In the genomic region with DNA sequence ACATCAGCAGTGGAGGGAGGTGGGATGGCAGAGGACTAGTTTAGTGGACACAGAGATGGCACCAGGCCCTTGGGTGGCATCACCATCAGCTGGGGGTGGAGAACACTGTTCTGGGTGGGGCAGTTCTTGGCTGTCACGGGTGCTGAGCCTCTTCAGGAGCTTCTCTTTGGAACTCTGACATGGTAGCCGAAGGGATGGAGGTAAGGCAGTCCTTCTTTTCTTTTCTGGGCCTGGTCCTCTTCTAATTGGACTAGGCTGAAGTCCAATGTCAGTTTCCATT, we compare ENCODE assay signal across 9 cellular contexts. TPM values are rescaled to one million over a fixed set of nuclear protein-coding genes. Genes with fewer than 3 reads are reported as not detected.
DNase-seq lines count a peak whose midpoint lies in the region; ATAC-seq and TF ChIP-seq lines count a peak whose summit lies in the region.
"Had no signal": no experiment of that assay in that cellular context is flagged by ENCODE, and none has a peak within 500 bp of the region (broad histone marks: within the 10 kb centered on the region; RNA-seq: fewer than 3 reads in every experiment).

No MANE protein-coding gene starts in this region.

- intact Hi-C loops in CD4-positive, alpha-beta T cell (cut with DNase I, micrococcal nuclease), result loop anchor here (5.0 to 10.0 kb wide), 3 partner anchors 73 to 256 kb away; a partner anchor contains a TSS

- H3K79me2 ChIP-seq in trophoblast cell (ENCODE audit: control insufficient read depth, insufficient read depth, low read length, poor library complexity), result no peaks in the 10 kb centered on the region

- CTCF ChIA-PET in CD4-positive, alpha-beta T cell (lab: Charles Lee), result interaction anchor here (1.1 kb wide), 1 partner anchor 99 kb away, joined by 3 read pairs; no protein-coding TSS in a partner anchor
- CTCF ChIA-PET in activated CD8-positive, alpha-beta T cell treated with anti-CD3 and anti-CD28 coated beads, Interleukin-2, amount 10 ng/mL, durations not matched to agents 7 days and 5 days (lab: Charles Lee), result interaction anchor here (1.0 to 4.5 kb wide), 11 partner anchors 8 to 123 kb away, joined by 3 to 34 read pairs (median 6); no protein-coding TSS in a partner anchor

- H2AFZ ChIP-seq in trophoblast cell (ENCODE audit: insufficient read depth, low read length, poor library complexity), result no peak overlapping the region

- no peaks in the 10 kb centered on the region for H3K9me3 Mint-ChIP-seq in CD4-positive, alpha-beta T cell
- H3K9me3 Mint-ChIP-seq in activated CD8-positive, alpha-beta T cell treated with anti-CD3 and anti-CD28 coated beads, Interleukin-2, amount 10 ng/mL, durations not matched to agents 7 days and 5 days (ENCODE audit: insufficient read depth), result no peaks in the 10 kb centered on the region

- no peak for TF ChIP-seq CTCF in CD4-positive, alpha-beta T cell (IDR thresholded peaks at IDR 0.05)
- no peak for TF ChIP-seq CTCF in right atrium auricular region (IDR thresholded peaks at IDR 0.05)

- H3K36me3 Mint-ChIP-seq in CD4-positive, alpha-beta T cell (ENCODE audit: low read depth), result peaks cover 4% of the 10 kb centered on the region
- peaks cover 7% of the 10 kb centered on the region for H3K36me3 Mint-ChIP-seq in activated CD8-positive, alpha-beta T cell treated with anti-CD3 and anti-CD28 coated beads, Interleukin-2, amount 10 ng/mL, durations not matched to agents 7 days and 5 days (ENCODE audit: low read depth)

- no peak for ATAC-seq in CD4-positive, alpha-beta T cell (ENCODE audit: poor library complexity)
- ATAC-seq in activated CD8-positive, alpha-beta T cell treated with anti-CD3 and anti-CD28 coated beads, Interleukin-2, amount 10 ng/mL, durations not matched to agents 7 days and 5 days, result no peak
- no peak for ATAC-seq in GM21423 (IDR thresholded peaks at IDR 0.05; ENCODE audit: unreplicated experiment)

- H3K27me3 Mint-ChIP-seq in CD4-positive, alpha-beta T cell, result no peaks in the 10 kb centered on the region
- peaks cover 3% of the 10 kb centered on the region for H3K27me3 Mint-ChIP-seq in activated CD8-positive, alpha-beta T cell treated with anti-CD3 and anti-CD28 coated beads, Interleukin-2, amount 10 ng/mL, durations not matched to agents 7 days and 5 days (ENCODE audit: low read depth)

- H3K4me3 ChIP-seq in right atrium auricular region (no peak overlapping the region), skeletal muscle satellite cell (ENCODE audit: low read length) (no peak overlapping the region), trophoblast cell (ENCODE audit: low read depth, low read length) (no peak overlapping the region)

- H3K9me3 ChIP-seq in CD4-positive, alpha-beta T cell (ENCODE audit: control insufficient read depth, low read length), result no peaks in the 10 kb centered on the region
- H3K9me3 ChIP-seq in right atrium auricular region (no peaks in the 10 kb centered on the region), skeletal muscle satellite cell (replicated peaks; ENCODE audit: low read length) (no peaks in the 10 kb centered on the region), trophoblast cell (ENCODE audit: insufficient read depth, low read depth, low read length) (no peaks in the 10 kb centered on the region)

- no peak overlapping the region for H3K18ac ChIP-seq in trophoblast cell (ENCODE audit: low read length)

- no peak overlapping the region for H3K23ac ChIP-seq in trophoblast cell (ENCODE audit: low read length)

- peaks cover 0 to 61% of the 10 kb centered on the region in 2 donors for H3K4me1 ChIP-seq in right atrium auricular region
- peaks cover 44% of the 10 kb centered on the region for H3K4me1 ChIP-seq in skeletal muscle satellite cell (ENCODE audit: control insufficient read depth, insufficient read depth, low read length)
- peaks cover 10 to 12% of the 10 kb centered on the region in 2 experiments for H3K4me1 ChIP-seq in trophoblast cell (ENCODE audit: control insufficient read depth in 1 of 2, insufficient read depth in 2 of 2, low read length in 2 of 2)

- no peak overlapping the region for H3K14ac ChIP-seq in trophoblast cell (ENCODE audit: low read length)

- H3K9ac ChIP-seq in skeletal muscle satellite cell (ENCODE audit: low read depth, low read length) (peak overlapping the region; percentile 23), trophoblast cell (ENCODE audit: low read length) (no peak overlapping the region)

- peaks cover 14% of the 10 kb centered on the region for H3K79me1 ChIP-seq in trophoblast cell (ENCODE audit: low read length)

- H3K27ac ChIP-seq in CD4-positive, alpha-beta T cell (ENCODE audit: low read depth, low read length), result no peak overlapping the region
- H3K27ac ChIP-seq in right atrium auricular region (peak overlapping the region; percentile 100), trophoblast cell (ENCODE audit: low read depth, low read length) (no peak overlapping the region)

- POLR2A ChIA-PET in CD4-positive, alpha-beta T cell (lab: Charles Lee), result interaction anchor here (1.1 to 1.5 kb wide), 4 partner anchors 8 to 72 kb away, joined by 3 to 8 read pairs (median 5); a partner anchor contains a TSS
- POLR2A ChIA-PET in activated CD8-positive, alpha-beta T cell treated with anti-CD3 and anti-CD28 coated beads, Interleukin-2, amount 10 ng/mL, durations not matched to agents 7 days and 5 days (lab: Charles Lee), result interaction anchor here (0.7 to 1.9 kb wide), 5 partner anchors 9 to 73 kb away, joined by 4 to 14 read pairs (median 5); a partner anchor contains a TSS

- H2BK120ac ChIP-seq in trophoblast cell (ENCODE audit: insufficient read depth, low read length, poor library complexity), result no peak overlapping the region

- peak overlapping the region; percentile 97 for H3K27ac Mint-ChIP-seq in CD4-positive, alpha-beta T cell
- H3K27ac Mint-ChIP-seq in activated CD8-positive, alpha-beta T cell treated with anti-CD3 and anti-CD28 coated beads, Interleukin-2, amount 10 ng/mL, durations not matched to agents 7 days and 5 days, result peak overlapping the region; percentile 91

- H2AK5ac ChIP-seq in trophoblast cell (ENCODE audit: low read length), result no peak overlapping the region

- H3K4me2 ChIP-seq in skeletal muscle satellite cell (ENCODE audit: low read length) (no peak overlapping the region), trophoblast cell (ENCODE audit: low read length) (no peak overlapping the region)

- no peak overlapping the region for H2BK12ac ChIP-seq in trophoblast cell (ENCODE audit: low read length)

- H4K8ac ChIP-seq in trophoblast cell (ENCODE audit: low read depth, low read length), result no peak overlapping the region

- no peak overlapping the region for H4K91ac ChIP-seq in trophoblast cell (ENCODE audit: low read depth, low read length)

- no peak overlapping the region for H4K12ac ChIP-seq in trophoblast cell (ENCODE audit: low read depth, low read length)

- H2BK5ac ChIP-seq in trophoblast cell (ENCODE audit: low read depth, low read length, poor library complexity), result no peak overlapping the region

- no peak overlapping the region for H3K4ac ChIP-seq in trophoblast cell (ENCODE audit: low read depth, low read length)

- no peak overlapping the region for H3K4me3 Mint-ChIP-seq in CD4-positive, alpha-beta T cell
- H3K4me3 Mint-ChIP-seq in activated CD8-positive, alpha-beta T cell treated with anti-CD3 and anti-CD28 coated beads, Interleukin-2, amount 10 ng/mL, durations not matched to agents 7 days and 5 days, result peak overlapping the region; percentile 77

- DNase-seq in CD4-positive, alpha-beta T cell, result no peak
- DNase-seq in activated CD8-positive, alpha-beta T cell treated with anti-CD3 and anti-CD28 coated beads, Interleukin-2, amount 10 ng/mL, durations not matched to agents 7 days and 5 days, result no peak
- no peak for DNase-seq in right atrium auricular region (ENCODE audit: low spot score)
- DNase-seq in trophoblast cell, result no peak
- DNase-seq in HK-2 (ENCODE audit: unreplicated experiment), result no peak
- DNase-seq in epidermal melanocyte (ENCODE audit: insufficient read length, low spot score), result no peak
- DNase-seq: KG1 had no signal

- WGBS in trophoblast cell (ENCODE audit: extremely low coverage, insufficient coverage, insufficient read length), result no CpG with 5 or more reads among the region's 2 CpGs

- peaks cover 60% of the 10 kb centered on the region for H3K4me1 Mint-ChIP-seq in CD4-positive, alpha-beta T cell (ENCODE audit: low read depth)
- H3K4me1 Mint-ChIP-seq in activated CD8-positive, alpha-beta T cell treated with anti-CD3 and anti-CD28 coated beads, Interleukin-2, amount 10 ng/mL, durations not matched to agents 7 days and 5 days (ENCODE audit: low read depth), result peaks cover 56% of the 10 kb centered on the region

- H3K27me3 ChIP-seq in CD4-positive, alpha-beta T cell (ENCODE audit: control insufficient read depth, insufficient read depth, low read length), result no peaks in the 10 kb centered on the region
- H3K27me3 ChIP-seq in right atrium auricular region, result no peaks in the 10 kb centered on the region
- no peaks in the 10 kb centered on the region for H3K27me3 ChIP-seq in skeletal muscle satellite cell (ENCODE audit: control insufficient read depth, insufficient read depth, low read length)
- H3K27me3 ChIP-seq in trophoblast cell (ENCODE audit: insufficient read depth, low read length), result peaks cover 2% of the 10 kb centered on the region

- H3K36me3 ChIP-seq in right atrium auricular region (no peaks in the 10 kb centered on the region), skeletal muscle satellite cell (ENCODE audit: insufficient read depth, low read length) (no peaks in the 10 kb centered on the region), trophoblast cell (ENCODE audit: control insufficient read depth in 1 of 2, insufficient read depth in 2 of 2, low read length in 2 of 2) (no peaks in the 10 kb centered on the region)

RNA-seq across cellular contexts. Expression of a gene that starts 8.3 kb away (rescaled TPM):
- total RNA-seq in CD4-positive, alpha-beta T cell, result 100 to 1,000 TPM; 155 to 162 TPM
- 10 to 100 TPM; 34.8 to 40.1 TPM for total RNA-seq in activated CD8-positive, alpha-beta T cell treated with anti-CD3 and anti-CD28 coated beads, Interleukin-2, amount 10 ng/mL, durations not matched to agents 7 days and 5 days
- total RNA-seq in right atrium auricular region, result 100 to 1,000 TPM in 1 of 2 donors, 10 to 100 TPM in 1; 80.1 to 104 TPM
- total RNA-seq in skeletal muscle satellite cell (2012; rRNA removed), result 7.9 and 12.0 TPM in 2 replicates
- 10.5 and 10.7 TPM in 2 replicates for polyA plus RNA-seq in trophoblast cell (2013)

Comparison
In these comparisons a context has a peak if more than half of its experiments do, and no peak if none do; other contexts are left out.
1. H3K27ac ChIP-seq: peak in right atrium auricular region (2 of 2); none in CD4-positive, alpha-beta T cell (single experiment) and trophoblast cell (single experiment).